In the genomic region with DNA sequence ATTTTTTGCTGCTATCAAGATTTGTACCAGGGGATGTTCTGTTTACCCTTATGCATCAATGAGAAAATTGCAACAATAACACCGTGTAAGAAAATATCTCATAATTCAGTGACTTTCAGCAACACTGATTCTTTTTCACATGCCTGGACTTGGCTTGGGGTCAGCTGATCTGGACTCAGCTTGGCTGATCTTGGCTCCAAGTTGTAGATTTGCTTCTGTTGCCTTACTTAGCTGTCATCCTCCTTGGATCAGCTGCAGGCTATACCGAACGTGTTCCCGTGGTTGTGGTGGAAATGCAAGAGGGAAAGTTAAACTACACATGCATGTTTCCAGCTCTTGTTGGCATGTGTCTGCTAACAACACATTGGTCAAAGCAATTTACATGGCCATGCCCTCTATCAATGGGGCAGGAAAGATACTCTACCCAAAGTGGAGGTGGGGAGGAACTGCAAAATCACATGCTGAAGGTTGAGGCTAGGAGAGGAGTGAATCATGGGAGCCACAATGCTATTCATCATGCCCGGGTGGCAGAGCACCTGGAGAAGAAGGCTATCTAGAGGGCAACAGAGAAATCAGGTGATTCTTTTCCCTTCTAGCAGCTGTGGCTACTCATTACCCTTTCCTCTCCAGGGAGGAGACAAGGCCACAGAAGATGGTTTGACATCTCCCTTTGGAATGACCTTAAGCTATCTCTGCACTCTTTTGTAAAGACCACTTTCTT, we compare ENCODE assay signal across 11 cellular contexts.
DNase-seq lines count a peak whose midpoint lies in the region; ATAC-seq and TF ChIP-seq lines count a peak whose summit lies in the region.
"Had no signal": no experiment of that assay in that cellular context is flagged by ENCODE, and none has a peak within 500 bp of the region (broad histone marks: within the 10 kb centered on the region; RNA-seq: fewer than 3 reads in every experiment).

No MANE protein-coding gene starts in this region.

- peak overlapping the region in 2 of 3 donors; percentile 58 to 77 for H3K9ac ChIP-seq in skeletal muscle tissue (ENCODE audit: low read depth in 1 of 3, low read length in 3 of 3)

- WGBS in heart right ventricle, 2 donors: 18 to 28% methylated on average over 5 of the region's 5 CpGs

- H3K27ac ChIP-seq in heart right ventricle (peak overlapping the region in 9 of 10 donors; percentile 42 to 85 (median 73)), skeletal muscle tissue (ENCODE audit: low read depth, low read length) (peak overlapping the region; percentile 87), left lung (no peak overlapping the region)
- H3K27ac ChIP-seq: C4-2B had no signal

- H3K4me1 ChIP-seq in heart right ventricle: peaks cover 14 to 40% (median 29%) of the 10 kb centered on the region in 9 donors
- peaks cover 28 to 46% (median 32%) of the 10 kb centered on the region in 3 donors for H3K4me1 ChIP-seq in skeletal muscle tissue (ENCODE audit: control insufficient read depth in 3 of 3, insufficient read depth in 3 of 3, low read length in 3 of 3)
- no peaks in the 10 kb centered on the region for H3K4me1 ChIP-seq in left lung

- H3K36me3 ChIP-seq in heart right ventricle (no peaks in the 10 kb centered on the region), skeletal muscle tissue (ENCODE audit: control insufficient read depth in 3 of 3, insufficient read depth in 3 of 3, low read length in 3 of 3) (no peaks in the 10 kb centered on the region), left lung (no peaks in the 10 kb centered on the region)
- H3K36me3 ChIP-seq: prostate gland had no signal

- TF ChIP-seq CTCF in heart right ventricle (IDR thresholded peaks at IDR 0.05) (no peak), left lung (IDR thresholded peaks at IDR 0.05) (no peak)

- in situ Hi-C loops in G401 (cut with HindIII; ENCODE audit: low sequenced_read_pairs): no loop called here

- DNase-seq in G401 (ENCODE audit: low spot score) (peak; percentile 61), RPMI8226 (peak; percentile 78), heart right ventricle (peak in 1 of 2 donors; percentile 5), Kasumi-1 (lab: John Stamatoyannopoulos, UW) (no peak), left lung (no peak)
- DNase-seq: naive B cell had no signal

- H3K9me3 ChIP-seq in heart right ventricle (no peaks in the 10 kb centered on the region), skeletal muscle tissue (ENCODE audit: control insufficient read depth in 3 of 3, low read length in 3 of 3) (no peaks in the 10 kb centered on the region), left lung (peaks cover 0 to 6% of the 10 kb centered on the region in 2 donors)
- H3K9me3 ChIP-seq: prostate gland had no signal

- no peak overlapping the region for H3K4me3 ChIP-seq in heart right ventricle
- peak overlapping the region in 2 of 3 donors; percentile 16 to 39 for H3K4me3 ChIP-seq in skeletal muscle tissue (ENCODE audit: low read length in 3 of 3)
- no peak overlapping the region for H3K4me3 ChIP-seq in left lung
- H3K4me3 ChIP-seq: dorsolateral prefrontal cortex, prostate gland had no signal

- intact Hi-C loops in heart right ventricle (cut with DNase I) (loop anchor here in 2 of 10 donors (2.0 to 10.0 kb wide), 2 partner anchors 99 to 1923 kb away; no protein-coding TSS in a partner anchor), left lung (cut with DNase I) (no loop called here)

- peak in 7 of 8 donors; percentile 36 to 73 (median 58) for ATAC-seq in heart right ventricle
- no peak for ATAC-seq in GM19397 (IDR thresholded peaks at IDR 0.05; ENCODE audit: unreplicated experiment)
- ATAC-seq in left lung: no peak

- H3K27me3 ChIP-seq in heart right ventricle: no peaks in the 10 kb centered on the region
- no peaks in the 10 kb centered on the region for H3K27me3 ChIP-seq in skeletal muscle tissue (ENCODE audit: control insufficient read depth in 3 of 3, insufficient read depth in 3 of 3, low read length in 3 of 3)
- H3K27me3 ChIP-seq in left lung: no peaks in the 10 kb centered on the region
- H3K27me3 ChIP-seq: dorsolateral prefrontal cortex had no signal

Comparison
In these comparisons a context has a peak if more than half of its experiments do, and no peak if none do; other contexts are left out.
1. DNase-seq: peak in G401 (single experiment) and RPMI8226 (single experiment); none in Kasumi-1 (0 of 2) and left lung (0 of 2).
2. ATAC-seq: peak in heart right ventricle (7 of 8); none in GM19397 (single experiment) and left lung (single experiment).
3. H3K27ac ChIP-seq: peak in heart right ventricle (9 of 10) and skeletal muscle tissue (single experiment); none in left lung (0 of 2).
4. H3K4me3 ChIP-seq: peak in skeletal muscle tissue (2 of 3); none in heart right ventricle (0 of 10) and left lung (0 of 2).